Comparison of ENCODE assay signal across 9 cellular contexts in the genomic region with DNA sequence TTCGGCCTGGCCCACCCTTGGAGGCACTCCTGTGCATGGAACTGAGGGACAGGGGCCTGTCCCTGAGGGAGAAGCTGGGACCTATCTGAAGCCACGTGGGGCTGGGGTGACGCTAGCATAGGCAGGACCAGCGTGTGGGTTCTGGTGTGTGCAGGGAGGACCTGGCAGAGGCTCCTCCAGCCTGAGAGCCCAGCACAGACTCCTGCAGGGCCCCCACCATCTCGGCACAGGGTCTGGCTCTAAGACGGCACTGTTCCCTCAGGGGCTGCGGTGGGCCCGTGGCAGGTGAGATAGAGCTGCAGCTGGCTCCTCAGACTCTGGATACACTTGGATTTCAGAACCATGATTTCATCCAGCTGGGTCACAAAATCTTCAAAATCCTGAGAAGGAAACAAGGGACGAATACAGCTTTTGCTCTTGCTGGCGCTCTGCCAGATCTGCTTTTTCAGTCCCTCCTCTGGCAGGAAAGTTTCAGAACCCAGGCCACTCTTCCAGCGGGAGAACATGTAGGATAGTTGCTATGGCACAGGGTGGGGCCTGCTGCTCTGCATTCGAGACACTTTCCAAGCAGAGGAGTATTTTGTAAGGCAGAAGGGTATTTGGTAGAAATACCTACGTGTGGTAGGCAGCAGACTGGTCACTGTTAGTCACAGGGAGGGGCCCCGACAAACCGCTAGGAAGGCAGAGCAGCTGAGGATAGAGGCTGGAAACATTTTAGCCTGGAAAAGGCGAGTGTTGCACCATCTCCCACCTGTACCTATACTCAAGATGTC.
DNase-seq lines count a peak whose midpoint lies in the region; TF ChIP-seq lines count a peak whose summit lies in the region.
"Had no signal": no experiment of that assay in that cellular context is flagged by ENCODE, and none has a peak within 500 bp of the region (broad histone marks: within the 10 kb centered on the region; RNA-seq: fewer than 3 reads in every experiment).

No MANE protein-coding gene starts in this region.

- H3K4me1 Mint-ChIP-seq in endodermal cell, result no peaks in the 10 kb centered on the region
- peaks cover 20% of the 10 kb centered on the region for H3K4me1 Mint-ChIP-seq in nephron

- H3K9me3 Mint-ChIP-seq in endodermal cell (no peaks in the 10 kb centered on the region), nephron (no peaks in the 10 kb centered on the region)

- H3K27ac Mint-ChIP-seq in endodermal cell, result peak overlapping the region; percentile 64
- H3K27ac Mint-ChIP-seq in nephron, result peak overlapping the region; percentile 42 to 65 (median 46)

- H3K27ac ChIP-seq in endodermal cell (ENCODE audit: low read depth, low read length), result no peak overlapping the region

- WGBS in endodermal cell (ENCODE audit: insufficient coverage in 1 of 2, insufficient read length in 1 of 2), 2 experiments, result 91 to 93% methylated on average over 12 to 16 of the region's 16 CpGs

- peaks cover 69% of the 10 kb centered on the region for H3K36me3 ChIP-seq in endodermal cell (ENCODE audit: control insufficient read depth, insufficient read depth, low read length)

- H3K4me3 ChIP-seq in endodermal cell (ENCODE audit: low read length), result no peak overlapping the region

- H3K36me3 Mint-ChIP-seq in endodermal cell (ENCODE audit: low read depth) (peaks cover 30% of the 10 kb centered on the region), nephron (ENCODE audit: low read depth) (peaks cover 36% of the 10 kb centered on the region)

- H3K9ac ChIP-seq in endodermal cell (ENCODE audit: extremely low read depth, low read length, poor library complexity, severe bottlenecking), result no peak overlapping the region

- H3K27me3 Mint-ChIP-seq in endodermal cell (ENCODE audit: insufficient read depth), result no peaks in the 10 kb centered on the region
- H3K27me3 Mint-ChIP-seq in nephron (ENCODE audit: low read depth), result no peaks in the 10 kb centered on the region

- H3K27me3 ChIP-seq in endodermal cell (ENCODE audit: control insufficient read depth, insufficient read depth, low read length, poor library complexity, severe bottlenecking), result no peaks in the 10 kb centered on the region

- H3K4me1 ChIP-seq in endodermal cell (ENCODE audit: control insufficient read depth, insufficient read depth, low read length), result no peaks in the 10 kb centered on the region

- H3K9me3 ChIP-seq in endodermal cell (ENCODE audit: control insufficient read depth, low read length), result no peaks in the 10 kb centered on the region

- peak; percentile 90 for DNase-seq in AG08395 (ENCODE audit: low spot score)
- DNase-seq in LoVo (ENCODE audit: low spot score), result peak; percentile 31
- no peak for DNase-seq in endodermal cell
- no peak for DNase-seq in MV-4-11 (lab: John Stamatoyannopoulos, UW)
- no peak for DNase-seq in effector CD4-positive, alpha-beta T cell
- DNase-seq in NCI-H526 (lab: John Stamatoyannopoulos, UW), result no peak
- no peak for DNase-seq in activated naive CD4-positive, alpha-beta T cell (lab: John Stamatoyannopoulos, UW)
- DNase-seq: NCI-H2081 treated with DMSO at 0.1 percent for 48 hours had no signal

- no peak for TF ChIP-seq CTCF in endodermal cell (conservative IDR thresholded peaks at IDR 0.05)
- no peak for TF ChIP-seq CTCF in nephron (IDR thresholded peaks at IDR 0.05; ENCODE audit: unreplicated experiment in 3 of 3)

- no peak overlapping the region for H3K4me3 Mint-ChIP-seq in endodermal cell
- H3K4me3 Mint-ChIP-seq in nephron, result no peak overlapping the region

Comparison
In these comparisons a context has a peak if more than half of its experiments do, and no peak if none do; other contexts are left out.
1. DNase-seq: peak in AG08395 (single experiment) and LoVo (single experiment); none in endodermal cell (single experiment), MV-4-11 (single experiment), effector CD4-positive, alpha-beta T cell (single experiment), NCI-H526 (0 of 2) and activated naive CD4-positive, alpha-beta T cell (0 of 4).